In the genomic region with DNA sequence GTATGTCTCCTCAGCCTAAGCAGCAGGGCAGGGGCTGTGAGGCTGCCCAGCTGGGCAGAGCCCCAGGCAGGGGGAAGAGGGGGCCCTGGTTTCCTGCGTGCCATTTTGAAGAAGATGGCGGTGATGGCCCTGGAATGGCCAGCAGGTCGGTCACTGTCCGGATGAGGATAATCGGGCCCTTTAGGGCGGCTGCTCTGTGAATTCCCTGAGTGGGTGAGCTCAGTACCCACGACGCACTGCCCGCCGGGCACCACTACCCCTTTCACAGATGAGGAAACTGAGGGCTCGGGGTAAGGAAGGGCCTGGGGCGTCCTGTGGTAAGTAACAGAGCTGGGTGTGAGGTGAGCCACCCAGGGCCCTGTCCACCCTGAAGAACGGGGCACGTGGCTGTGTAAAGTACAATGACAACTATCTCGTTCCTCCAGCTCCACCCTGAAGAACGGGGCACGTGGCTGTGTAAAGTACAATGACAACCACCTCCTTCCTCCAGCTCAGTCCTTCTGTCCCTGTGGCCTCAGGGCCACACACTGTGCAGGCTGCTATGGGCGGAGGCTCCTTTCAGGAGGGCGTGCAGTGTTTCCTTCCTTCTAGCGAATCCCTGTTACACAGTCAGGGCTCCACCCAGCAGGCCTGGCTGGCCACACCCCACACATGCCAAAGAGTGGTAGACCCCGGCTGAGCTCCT, we compare ENCODE assay signal across 14 cellular contexts. TPM values are rescaled to one million over a fixed set of nuclear protein-coding genes. Genes with fewer than 3 reads are reported as not detected.
DNase-seq lines count a peak whose midpoint lies in the region; ATAC-seq and TF ChIP-seq lines count a peak whose summit lies in the region.
"Had no signal": no experiment of that assay in that cellular context is flagged by ENCODE, and none has a peak within 500 bp of the region (broad histone marks: within the 10 kb centered on the region; RNA-seq: fewer than 3 reads in every experiment).

No MANE protein-coding gene starts in this region.

- no TSS peak for BruUV-seq in Caco-2 (replicated peaks; lab: Mats Ljungman, UMichigan)

- H3K9me3 ChIP-seq in Caco-2 = no peaks in the 10 kb centered on the region

- H3K4me3 ChIP-seq in Caco-2 (ENCODE audit: low read depth, low read length) = no peak overlapping the region
- H3K4me3 ChIP-seq: hepatocyte had no signal

- no peaks in the 10 kb centered on the region; the same call in 1 of the 2 replicates for H3K27me3 ChIP-seq in Caco-2 (replicated peaks; ENCODE audit: control insufficient read depth, insufficient read depth, low read length)
- H3K27me3 ChIP-seq: hepatocyte had no signal

- H3K27ac Mint-ChIP-seq in dendritic cell treated with granulocyte-macrophage colony-stimulating factor and Interleukin-4, amounts not matched to agents 40 ng/mL and 50 ng/mL, for 4 days = peak overlapping the region; percentile 60
- no peak overlapping the region for H3K27ac Mint-ChIP-seq in Caco-2 (ENCODE audit: unreplicated experiment)

- intact Hi-C loops in dendritic cell treated with granulocyte-macrophage colony-stimulating factor and Interleukin-4, amounts not matched to agents 40 ng/mL and 50 ng/mL, for 4 days (cut with micrococcal nuclease) = loop anchor here (5.0 kb wide), 1 partner anchor 35 kb away; no protein-coding TSS in a partner anchor
- intact Hi-C loops in Caco-2 (cut with micrococcal nuclease; ENCODE audit: unreplicated experiment) = no loop called here

- H3K4me1 Mint-ChIP-seq in dendritic cell treated with granulocyte-macrophage colony-stimulating factor and Interleukin-4, amounts not matched to agents 40 ng/mL and 50 ng/mL, for 4 days (ENCODE audit: low read depth) = peaks cover 81% of the 10 kb centered on the region
- H3K4me1 Mint-ChIP-seq in Caco-2 (ENCODE audit: low read depth, unreplicated experiment) = no peaks in the 10 kb centered on the region

- H3K27me3 Mint-ChIP-seq in dendritic cell treated with granulocyte-macrophage colony-stimulating factor and Interleukin-4, amounts not matched to agents 40 ng/mL and 50 ng/mL, for 4 days = no peaks in the 10 kb centered on the region
- peaks cover 4% of the 10 kb centered on the region for H3K27me3 Mint-ChIP-seq in Caco-2 (ENCODE audit: insufficient read depth, unreplicated experiment)

- no peak for TF ChIP-seq CTCF in Caco-2 (IDR thresholded peaks at IDR 0.05; ENCODE audit: insufficient read depth in 1 of 2, low read depth in 1 of 2, low read length in 1 of 2, severe bottlenecking in 1 of 2, unreplicated experiment in 1 of 2)

- no peaks in the 10 kb centered on the region for H3K4me1 ChIP-seq in Caco-2

- peaks cover 100% of the 10 kb centered on the region for H3K36me3 Mint-ChIP-seq in dendritic cell treated with granulocyte-macrophage colony-stimulating factor and Interleukin-4, amounts not matched to agents 40 ng/mL and 50 ng/mL, for 4 days (ENCODE audit: low read depth)
- H3K36me3 Mint-ChIP-seq in Caco-2 (ENCODE audit: insufficient read depth, unreplicated experiment) = no peaks in the 10 kb centered on the region

- ATAC-seq in GM19455 (IDR thresholded peaks at IDR 0.05; ENCODE audit: unreplicated experiment) = no peak

- CTCF ChIA-PET in Caco-2 (lab: Charles Lee) = interaction anchor here (0.5 to 1.7 kb wide), 3 partner anchors 35 to 100 kb away, joined by 3 to 7 read pairs (median 6); no protein-coding TSS in a partner anchor

- H3K9me3 Mint-ChIP-seq in dendritic cell treated with granulocyte-macrophage colony-stimulating factor and Interleukin-4, amounts not matched to agents 40 ng/mL and 50 ng/mL, for 4 days = no peaks in the 10 kb centered on the region
- H3K9me3 Mint-ChIP-seq in Caco-2 (ENCODE audit: unreplicated experiment) = no peaks in the 10 kb centered on the region

- peak overlapping the region; percentile 21 for H3K4me3 Mint-ChIP-seq in dendritic cell treated with granulocyte-macrophage colony-stimulating factor and Interleukin-4, amounts not matched to agents 40 ng/mL and 50 ng/mL, for 4 days
- H3K4me3 Mint-ChIP-seq in Caco-2 (ENCODE audit: unreplicated experiment) = no peak overlapping the region

- peak; percentile 89 for DNase-seq in ELF-1 (ENCODE audit: low read depth, low spot score)
- DNase-seq in NCI-H69 (lab: John Stamatoyannopoulos, UW) = peak; percentile 83
- peak; percentile 38 for DNase-seq in mucosa of gallbladder (ENCODE audit: low spot score)
- no peak for DNase-seq in 8988T
- DNase-seq in Caco-2 = no peak
- DNase-seq in GM19240 (ENCODE audit: insufficient read length, low spot score) = no peak
- DNase-seq: activated T-cell treated with anti-CD3 and anti-CD28 coated beads, Interleukin-2, amount 50 U/mL, for 48 hours; NCI-H1417; retina; T1000 had no signal

- POLR2A ChIA-PET in Caco-2 (lab: Charles Lee) = no interaction called here

- no peaks in the 10 kb centered on the region for H3K36me3 ChIP-seq in Caco-2 (ENCODE audit: control insufficient read depth, insufficient read depth, low read length)

RNA-seq across cellular contexts. Expression of a gene that starts 23.2 kb away (rescaled TPM):
- total RNA-seq in mucosa of gallbladder (84.5 TPM), Caco-2 (2022) (0.48 and 1.1 TPM in 2 replicates)
- total RNA-seq: HT-29 had no signal

RNA-seq across cellular contexts. Expression of a gene that starts 24.0 kb away (rescaled TPM):
- total RNA-seq in mucosa of gallbladder = 295 TPM
- total RNA-seq in Caco-2 (2022) = 296 and 306 TPM in 2 replicates

RNA-seq across cellular contexts. Expression of a gene that starts 42.4 kb away (rescaled TPM):
- 34.6 TPM for total RNA-seq in mucosa of gallbladder
- 54.0 and 62.1 TPM in 2 replicates for total RNA-seq in Caco-2 (2022)

Comparison
In these comparisons a context has a peak if more than half of its experiments do, and no peak if none do; other contexts are left out.
1. DNase-seq: peak in ELF-1 (single experiment), NCI-H69 (single experiment) and mucosa of gallbladder (single experiment); none in 8988T (single experiment), Caco-2 (0 of 2) and GM19240 (single experiment).
2. RNA of a gene that starts 23.2 kb away (total RNA-seq): 84.5 TPM in mucosa of gallbladder (single experiment); 0.48 to 1.1 TPM in Caco-2; every median in the first group is over 10 times any median in the second.